In genomic region chr2:216109962-216110614, GRCh38 we compare ENCODE assay signal across 8 cellular contexts. TPM values are rescaled to one million over a fixed set of nuclear protein-coding genes. Genes with fewer than 3 reads are reported as not detected.
DNase-seq lines count a peak whose midpoint lies in the region; ATAC-seq and TF ChIP-seq lines count a peak whose summit lies in the region.

No MANE protein-coding gene starts in this region.

- peak overlapping the region; percentile 99 for H3K4me3 Mint-ChIP-seq in activated CD4-positive, alpha-beta memory T cell treated with anti-CD3 and anti-CD28 coated beads, Interleukin-2, amount 10 ng/mL, durations not matched to agents 7 days and 5 days
- peak overlapping the region; percentile 99 for H3K4me3 Mint-ChIP-seq in glutamatergic neuron (ENCODE audit: unreplicated experiment)

- H3K27ac ChIP-seq in skeletal muscle tissue (ENCODE audit: low read depth, low read length), result peak overlapping the region; percentile 90

- H3K4me3 ChIP-seq in skeletal muscle tissue (ENCODE audit: low read length in 3 of 3), result peak overlapping the region; percentile 91 to 99 (median 98)

- peak; percentile 53 for TF ChIP-seq CTCF in glutamatergic neuron (IDR thresholded peaks at IDR 0.05; ENCODE audit: partially characterized antibody, unreplicated experiment)

- H3K27me3 ChIP-seq in skeletal muscle tissue (ENCODE audit: control insufficient read depth in 3 of 3, insufficient read depth in 3 of 3, low read length in 3 of 3), result peaks cover 0 to 7% (median 0%) of the 10 kb centered on the region in 3 donors

- H3K9ac ChIP-seq in skeletal muscle tissue (ENCODE audit: low read depth in 1 of 3, low read length in 3 of 3), result peak overlapping the region; percentile 98 to 99 (median 98)

- peaks cover 61% of the 10 kb centered on the region for H3K4me1 Mint-ChIP-seq in activated CD4-positive, alpha-beta memory T cell treated with anti-CD3 and anti-CD28 coated beads, Interleukin-2, amount 10 ng/mL, durations not matched to agents 7 days and 5 days
- peaks cover 48% of the 10 kb centered on the region for H3K4me1 Mint-ChIP-seq in glutamatergic neuron (ENCODE audit: low read depth, unreplicated experiment)

- no peaks in the 10 kb centered on the region for H3K9me3 Mint-ChIP-seq in activated CD4-positive, alpha-beta memory T cell treated with anti-CD3 and anti-CD28 coated beads, Interleukin-2, amount 10 ng/mL, durations not matched to agents 7 days and 5 days
- H3K9me3 Mint-ChIP-seq in glutamatergic neuron (ENCODE audit: unreplicated experiment), result peaks cover 20% of the 10 kb centered on the region

- POLR2A ChIA-PET in activated CD4-positive, alpha-beta memory T cell treated with anti-CD3 and anti-CD28 coated beads, Interleukin-2, amount 10 ng/mL, durations not matched to agents 7 days and 5 days (lab: Charles Lee), result interaction anchor here (0.9 to 8.5 kb wide), 13 partner anchors 9 to 799 kb away, joined by 3 to 103 read pairs (median 10); partner anchors contain the start of genes ATIC, PECR, RPL37A and TMEM169

- peak overlapping the region; percentile 98 for H3K27ac Mint-ChIP-seq in activated CD4-positive, alpha-beta memory T cell treated with anti-CD3 and anti-CD28 coated beads, Interleukin-2, amount 10 ng/mL, durations not matched to agents 7 days and 5 days
- peak overlapping the region; percentile 99 for H3K27ac Mint-ChIP-seq in glutamatergic neuron (ENCODE audit: unreplicated experiment)

- peaks cover 6 to 26% (median 6%) of the 10 kb centered on the region in 3 donors for H3K36me3 ChIP-seq in skeletal muscle tissue (ENCODE audit: control insufficient read depth in 3 of 3, insufficient read depth in 3 of 3, low read length in 3 of 3)

- H3K4me1 ChIP-seq in skeletal muscle tissue (ENCODE audit: control insufficient read depth in 3 of 3, insufficient read depth in 3 of 3, low read length in 3 of 3), result peaks cover 8 to 16% (median 13%) of the 10 kb centered on the region in 3 donors

- DNase-seq in NCI-H2196 treated with DMSO at 0.1 percent for 48 hours (lab: John Stamatoyannopoulos, UW; ENCODE audit: unreplicated experiment) (peak; percentile 11), NCI-H2196 (lab: John Stamatoyannopoulos, UW; ENCODE audit: unreplicated experiment) (no peak), Kasumi-1 (lab: John Stamatoyannopoulos, UW) (peak; percentile 32 to 50), glutamatergic neuron (no peak), NCI-H748 treated with DMSO at 0.1 percent for 48 hours (lab: John Stamatoyannopoulos, UW) (no peak)
- DNase-seq in activated CD4-positive, alpha-beta memory T cell treated with anti-CD3 and anti-CD28 coated beads, Interleukin-2, amount 10 ng/mL, durations not matched to agents 7 days and 5 days, result no peak

- no peak for ATAC-seq in GM18861 (IDR thresholded peaks at IDR 0.05; ENCODE audit: unreplicated experiment)

- peaks cover 54% of the 10 kb centered on the region for H3K36me3 Mint-ChIP-seq in activated CD4-positive, alpha-beta memory T cell treated with anti-CD3 and anti-CD28 coated beads, Interleukin-2, amount 10 ng/mL, durations not matched to agents 7 days and 5 days (ENCODE audit: low read depth)
- no peaks in the 10 kb centered on the region for H3K36me3 Mint-ChIP-seq in glutamatergic neuron (ENCODE audit: unreplicated experiment)

- H3K9me3 ChIP-seq in skeletal muscle tissue (ENCODE audit: control insufficient read depth in 3 of 3, low read length in 3 of 3), result no peaks in the 10 kb centered on the region

- H3K27me3 Mint-ChIP-seq in activated CD4-positive, alpha-beta memory T cell treated with anti-CD3 and anti-CD28 coated beads, Interleukin-2, amount 10 ng/mL, durations not matched to agents 7 days and 5 days, result no peaks in the 10 kb centered on the region
- H3K27me3 Mint-ChIP-seq in glutamatergic neuron (ENCODE audit: unreplicated experiment), result peaks cover 15% of the 10 kb centered on the region

- CTCF ChIA-PET in activated CD4-positive, alpha-beta memory T cell treated with anti-CD3 and anti-CD28 coated beads, Interleukin-2, amount 10 ng/mL, durations not matched to agents 7 days and 5 days (lab: Charles Lee), result interaction anchor here (0.6 to 4.1 kb wide), 31 partner anchors 8 to 557 kb away, joined by 3 to 32 read pairs (median 4); partner anchors contain the start of genes MREG, PECR, SMARCAL1 and TMEM169

RNA-seq across cellular contexts. Expression of gene XRCC5, which starts 0.9 kb away (rescaled TPM):
- total RNA-seq in activated CD4-positive, alpha-beta memory T cell treated with anti-CD3 and anti-CD28 coated beads, Interleukin-2, amount 10 ng/mL, durations not matched to agents 7 days and 5 days, result 100 to 1,000 TPM; 296 to 302 TPM
- total RNA-seq in glutamatergic neuron (ENCODE audit: unreplicated experiment) (254 TPM), skeletal muscle tissue (188 TPM)

RNA-seq across cellular contexts. Expression of gene TMEM169, which starts 28.4 kb away (rescaled TPM):
- total RNA-seq in activated CD4-positive, alpha-beta memory T cell treated with anti-CD3 and anti-CD28 coated beads, Interleukin-2, amount 10 ng/mL, durations not matched to agents 7 days and 5 days, result 1 to 10 TPM; 2.3 to 3.5 TPM
- total RNA-seq in glutamatergic neuron (ENCODE audit: unreplicated experiment) (166 TPM), skeletal muscle tissue (1.6 TPM)

RNA-seq across cellular contexts. Expression of gene PECR, which starts 28.5 kb away (rescaled TPM):
- total RNA-seq in activated CD4-positive, alpha-beta memory T cell treated with anti-CD3 and anti-CD28 coated beads, Interleukin-2, amount 10 ng/mL, durations not matched to agents 7 days and 5 days, result 10 to 100 TPM; 32.5 to 34.7 TPM
- total RNA-seq in glutamatergic neuron (ENCODE audit: unreplicated experiment) (33.0 TPM), skeletal muscle tissue (16.2 TPM)

Comparison
In these comparisons a context has a peak if more than half of its experiments do, and no peak if none do; other contexts are left out.
1. DNase-seq: peak in NCI-H2196 treated with DMSO at 0.1 percent for 48 hours (single experiment) and Kasumi-1 (2 of 2); none in NCI-H2196 (single experiment), activated CD4-positive, alpha-beta memory T cell treated with anti-CD3 and anti-CD28 coated beads, Interleukin-2, amount 10 ng/mL, durations not matched to agents 7 days and 5 days (single experiment), glutamatergic neuron (single experiment) and NCI-H748 treated with DMSO at 0.1 percent for 48 hours (single experiment).
2. RNA of gene TMEM169, which starts 28.4 kb away (total RNA-seq): 166 TPM in glutamatergic neuron (single experiment); 2.3 to 3.5 TPM in activated CD4-positive, alpha-beta memory T cell treated with anti-CD3 and anti-CD28 coated beads, Interleukin-2, amount 10 ng/mL, durations not matched to agents 7 days and 5 days and 1.6 TPM in skeletal muscle tissue (single experiment); every median in the first group is over 10 times any median in the second.